8 cellular contexts compared by ENCODE assay signal in genomic region chr14:59189281-59189821, GRCh38. TPM values are rescaled to one million over a fixed set of nuclear protein-coding genes. Genes with fewer than 3 reads are reported as not detected.
DNase-seq lines count a peak whose midpoint lies in the region; ATAC-seq and TF ChIP-seq lines count a peak whose summit lies in the region.

No MANE protein-coding gene starts in this region.

- H3K27me3 ChIP-seq in dorsolateral prefrontal cortex (no peaks in the 10 kb centered on the region), lung (ENCODE audit: control insufficient read depth, insufficient read depth) (no peaks in the 10 kb centered on the region)

- peak overlapping the region in 58 of 59 donors; percentile 29 to 96 (median 87) for H3K27ac ChIP-seq in dorsolateral prefrontal cortex
- peak overlapping the region; percentile 92 to 94 for H3K27ac ChIP-seq in lung (ENCODE audit: low read depth in 1 of 2, low read length in 1 of 2)

- DNase-seq in dorsolateral prefrontal cortex (peak in 4 of 10 donors; percentile 17 to 47 (median 30)), lung (ENCODE audit: low spot score) (no peak), GOT3 (lab: John Stamatoyannopoulos, UW) (no peak)
- DNase-seq in stimulated activated CD8-positive, alpha-beta memory T cell treated with anti-CD3 and anti-CD28 coated beads, Interleukin-15, amount 100 ng/mL, for 24 hours (ENCODE audit: low read depth), result peak; percentile 19

- peaks cover 6 to 29% of the 10 kb centered on the region in 2 donors for H3K4me1 ChIP-seq in lung (ENCODE audit: control insufficient read depth in 2 of 2, insufficient read depth in 2 of 2, low read length in 2 of 2)

- no peaks in the 10 kb centered on the region for H3K9me3 ChIP-seq in lung (ENCODE audit: control insufficient read depth in 2 of 2, insufficient read depth in 1 of 2, low read length in 1 of 2)

- H3K4me3 ChIP-seq in WI38 (ENCODE audit: low read depth, low read length) (peak overlapping the region; percentile 91), dorsolateral prefrontal cortex (peak overlapping the region; percentile 67 to 99 (median 93)), lung (peak overlapping the region; percentile 70)

- intact Hi-C loops in dorsolateral prefrontal cortex (cut with DNase I), result loop anchor here in 1 of 2 donors (5.0 kb wide), 2 partner anchors 62 to 293 kb away; partner anchors contain the start of genes JKAMP and L3HYPDH

- no peaks in the 10 kb centered on the region for H3K36me3 ChIP-seq in lung (ENCODE audit: control insufficient read depth in 2 of 2, insufficient read depth in 2 of 2, low read length in 2 of 2)

- 0% methylated on average over 28 of the region's 28 CpGs for WGBS in lung, 2 donors

- ATAC-seq in HG03342 (IDR thresholded peaks at IDR 0.05; ENCODE audit: unreplicated experiment) (peak; percentile 13), lung (ENCODE audit: insufficient read depth, low FRiP score) (peak; percentile 6), GM21390 (IDR thresholded peaks at IDR 0.05; ENCODE audit: unreplicated experiment) (no peak)

- TF ChIP-seq CTCF in GM12873 (IDR thresholded peaks at IDR 0.05; ENCODE audit: insufficient read depth, low read depth, low read length, missing control alignments) (peak; percentile 0), WI38 (IDR thresholded peaks at IDR 0.05; ENCODE audit: low read depth, low read length) (no peak), dorsolateral prefrontal cortex (IDR thresholded peaks at IDR 0.05 in 54 of 56, conservative IDR thresholded peaks at IDR 0.05 in 2 of 56; ENCODE audit: low read depth in 1 of 56, partially characterized antibody in 56 of 56) (peak in 2 of 56 donors; percentile 1 to 4), lung (IDR thresholded peaks at IDR 0.05; ENCODE audit: control extremely low read depth, extremely low read depth) (no peak)

RNA-seq across cellular contexts. Expression of gene DAAM1, which starts 0.9 kb away (rescaled TPM):
- 100 to 1,000 TPM in 5 of 120 experiments, 10 to 100 TPM in 115; 54.3 to 118 (median 75.9) TPM for total RNA-seq in dorsolateral prefrontal cortex
- 10 to 100 TPM; 47.3 to 84.6 TPM for total RNA-seq in lung
- 10 to 100 TPM; 10.3 to 17.9 TPM for polyA plus RNA-seq in lung
